In the genomic region with DNA sequence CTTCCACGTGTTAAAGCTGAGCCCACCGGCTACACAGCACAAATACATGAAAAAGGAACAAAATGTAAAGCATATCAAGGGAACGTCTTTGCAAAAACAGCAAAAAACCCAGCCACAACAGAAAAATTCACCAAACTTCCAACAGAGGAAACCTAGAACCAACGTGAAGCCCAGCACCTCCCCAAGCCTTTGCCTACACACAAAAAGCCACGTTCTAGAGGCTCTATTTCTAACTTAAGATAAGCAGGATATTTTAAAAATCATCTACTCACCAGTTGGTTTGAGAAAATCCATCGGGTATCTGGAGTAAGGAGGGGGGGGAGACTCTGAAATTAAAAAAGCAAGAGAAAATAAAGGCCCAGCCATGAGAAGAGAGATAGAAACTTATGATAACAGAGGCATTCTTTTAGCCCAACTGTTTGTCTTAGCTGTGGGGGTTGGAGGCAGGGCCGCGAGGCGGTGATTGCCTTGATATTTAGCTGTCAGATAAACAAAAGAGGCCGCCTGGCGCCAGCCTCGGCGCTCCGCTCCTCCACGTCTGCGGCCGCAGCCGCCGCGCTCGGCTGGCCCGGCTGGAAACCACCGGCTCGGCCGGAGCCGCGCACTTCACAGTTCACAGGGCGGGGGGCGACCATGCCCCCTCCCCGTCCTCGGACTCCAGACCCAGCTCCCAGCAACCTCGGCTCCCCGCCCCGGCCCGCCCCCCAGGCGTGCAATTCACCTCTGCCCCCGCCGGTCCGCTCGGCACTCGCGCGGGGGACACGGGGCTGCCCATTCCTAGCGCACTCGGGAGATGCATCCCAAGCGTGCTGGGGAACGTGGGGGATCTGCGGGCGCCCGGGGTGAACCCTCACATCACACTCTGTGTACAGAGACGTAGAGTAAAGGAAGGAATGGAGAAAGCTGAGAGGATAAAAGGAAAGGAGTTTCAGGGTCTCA, we compare ENCODE assay signal across 1 cellular context.
TF ChIP-seq lines count a peak whose summit lies in the region.

No MANE protein-coding gene starts in this region.

TF ChIP-seq in HepG2, 621 proteins besides CTCF, POLR2A, EP300 and RAD21 (continued from another document and continues in another):
- TF ChIP-seq REST (IDR thresholded peaks at IDR 0.05; ENCODE audit: borderline replicate concordance in 1 of 2, low read depth in 1 of 2, low read length in 2 of 2) (peak in 1 of 2 experiments; percentile 14; a peak in 1 of 4 replicates), IKZF4 (CRISPR knock-in tag; IDR thresholded peaks at IDR 0.05; ENCODE audit: borderline replicate concordance, low read depth, not compliant biosample characterization) (no peak), ATAD3A (CRISPR knock-in tag; IDR thresholded peaks at IDR 0.05) (no peak), DMAP1 (CRISPR knock-in tag; IDR thresholded peaks at IDR 0.05) (peak; percentile 63; the same call in 1 of the 2 replicates), RXRB (CRISPR knock-in tag; IDR thresholded peaks at IDR 0.05; ENCODE audit: borderline replicate concordance) (peak; percentile 48; the same call in 1 of the 2 replicates), BHLHE40 (IDR thresholded peaks at IDR 0.05; ENCODE audit: low read length) (no peak), ARNT2 (CRISPR knock-in tag; IDR thresholded peaks at IDR 0.05; ENCODE audit: low read depth) (no peak), ZNF383 (CRISPR knock-in tag; IDR thresholded peaks at IDR 0.05; ENCODE audit: borderline replicate concordance) (peak; percentile 45; the same call in 1 of the 2 replicates), CBX2 (IDR thresholded peaks at IDR 0.05; ENCODE audit: low read depth, low read length) (no peak), CBX2 (CRISPR knock-in tag; IDR thresholded peaks at IDR 0.05; ENCODE audit: low read depth) (no peak), KMT2B (CRISPR knock-in tag; IDR thresholded peaks at IDR 0.05) (peak; percentile 45), LCORL (IDR thresholded peaks at IDR 0.05) (no peak), LCORL (CRISPR knock-in tag; IDR thresholded peaks at IDR 0.05) (0 out of 2 replicates have a peak, but pooled peaks have one; percentile 35), ZBTB7B (CRISPR knock-in tag; IDR thresholded peaks at IDR 0.05) (peak; percentile 90), SKIL (CRISPR knock-in tag; IDR thresholded peaks at IDR 0.05; ENCODE audit: borderline replicate concordance) (peak; percentile 93), YY1 (IDR thresholded peaks at IDR 0.05; ENCODE audit: insufficient read depth, insufficient replicate concordance, low read depth, low read length) (peak; percentile 29), NFATC3 (CRISPR knock-in tag; IDR thresholded peaks at IDR 0.05) (no peak), KLF15 (CRISPR knock-in tag; IDR thresholded peaks at IDR 0.05; ENCODE audit: borderline replicate concordance) (no peak), HNRNPL (IDR thresholded peaks at IDR 0.05; ENCODE audit: low read depth, low read length) (no peak), POLR2AphosphoS5 (IDR thresholded peaks at IDR 0.05; ENCODE audit: low read depth, low read length) (peak; percentile 61; the same call in 1 of the 2 replicates), GFI1 (CRISPR knock-in tag; IDR thresholded peaks at IDR 0.05; ENCODE audit: borderline replicate concordance) (0 out of 2 replicates have a peak, but pooled peaks have one; percentile 60), IRF2 (CRISPR knock-in tag; IDR thresholded peaks at IDR 0.05) (peak; percentile 26; the same call in 1 of the 2 replicates), ZMYM4 (CRISPR knock-in tag; IDR thresholded peaks at IDR 0.05) (0 out of 2 replicates have a peak, but pooled peaks have one; percentile 28), POGZ (CRISPR knock-in tag; IDR thresholded peaks at IDR 0.05) (peak; percentile 50; the same call in 1 of the 2 replicates), GATAD1 (CRISPR knock-in tag; IDR thresholded peaks at IDR 0.05) (no peak), SP5 (CRISPR knock-in tag; IDR thresholded peaks at IDR 0.05; ENCODE audit: borderline replicate concordance, low read depth) (peak; percentile 78), CBX5 (CRISPR knock-in tag; IDR thresholded peaks at IDR 0.05; ENCODE audit: borderline replicate concordance) (0 out of 2 replicates have a peak, but pooled peaks have one; percentile 63), ZNF121 (CRISPR knock-in tag; IDR thresholded peaks at IDR 0.05) (peak; percentile 89), TBL1XR1 (IDR thresholded peaks at IDR 0.05; ENCODE audit: borderline replicate concordance, low read length, partially characterized antibody) (peak; percentile 39), NPAS2 (CRISPR knock-in tag; IDR thresholded peaks at IDR 0.05; ENCODE audit: borderline replicate concordance) (no peak), SRSF4 (IDR thresholded peaks at IDR 0.05; ENCODE audit: low read depth, low read length, poor library complexity, severe bottlenecking) (no peak), TRIM24 (CRISPR knock-in tag; IDR thresholded peaks at IDR 0.05) (no peak), ZFP36 (IDR thresholded peaks at IDR 0.05; ENCODE audit: borderline replicate concordance, low read depth, low read length, partially characterized antibody) (no peak), SALL2 (CRISPR knock-in tag; IDR thresholded peaks at IDR 0.05) (0 out of 2 replicates have a peak, but pooled peaks have one; percentile 22), SRSF1 (optimal IDR thresholded peaks at IDR 0.05; ENCODE audit: low read depth, low read length) (no peak), ATF7 (IDR thresholded peaks at IDR 0.05) (no peak), ATF7 (CRISPR knock-in tag; IDR thresholded peaks at IDR 0.05) (peak; percentile 60; the same call in 1 of the 2 replicates), SNAI1 (CRISPR knock-in tag; IDR thresholded peaks at IDR 0.05; ENCODE audit: borderline replicate concordance) (0 out of 2 replicates have a peak, but pooled peaks have one; percentile 39)
- TF ChIP-seq, protein P1, sequence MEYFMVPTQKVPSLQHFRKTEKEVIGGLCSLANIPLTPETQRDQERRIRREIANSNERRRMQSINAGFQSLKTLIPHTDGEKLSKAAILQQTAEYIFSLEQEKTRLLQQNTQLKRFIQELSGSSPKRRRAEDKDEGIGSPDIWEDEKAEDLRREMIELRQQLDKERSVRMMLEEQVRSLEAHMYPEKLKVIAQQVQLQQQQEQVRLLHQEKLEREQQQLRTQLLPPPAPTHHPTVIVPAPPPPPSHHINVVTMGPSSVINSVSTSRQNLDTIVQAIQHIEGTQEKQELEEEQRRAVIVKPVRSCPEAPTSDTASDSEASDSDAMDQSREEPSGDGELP (IDR thresholded peaks at IDR 0.05; ENCODE audit: borderline replicate concordance, low read depth), result peak; percentile 54; the same call in 1 of the 2 replicates
- TF ChIP-seq, protein P2, sequence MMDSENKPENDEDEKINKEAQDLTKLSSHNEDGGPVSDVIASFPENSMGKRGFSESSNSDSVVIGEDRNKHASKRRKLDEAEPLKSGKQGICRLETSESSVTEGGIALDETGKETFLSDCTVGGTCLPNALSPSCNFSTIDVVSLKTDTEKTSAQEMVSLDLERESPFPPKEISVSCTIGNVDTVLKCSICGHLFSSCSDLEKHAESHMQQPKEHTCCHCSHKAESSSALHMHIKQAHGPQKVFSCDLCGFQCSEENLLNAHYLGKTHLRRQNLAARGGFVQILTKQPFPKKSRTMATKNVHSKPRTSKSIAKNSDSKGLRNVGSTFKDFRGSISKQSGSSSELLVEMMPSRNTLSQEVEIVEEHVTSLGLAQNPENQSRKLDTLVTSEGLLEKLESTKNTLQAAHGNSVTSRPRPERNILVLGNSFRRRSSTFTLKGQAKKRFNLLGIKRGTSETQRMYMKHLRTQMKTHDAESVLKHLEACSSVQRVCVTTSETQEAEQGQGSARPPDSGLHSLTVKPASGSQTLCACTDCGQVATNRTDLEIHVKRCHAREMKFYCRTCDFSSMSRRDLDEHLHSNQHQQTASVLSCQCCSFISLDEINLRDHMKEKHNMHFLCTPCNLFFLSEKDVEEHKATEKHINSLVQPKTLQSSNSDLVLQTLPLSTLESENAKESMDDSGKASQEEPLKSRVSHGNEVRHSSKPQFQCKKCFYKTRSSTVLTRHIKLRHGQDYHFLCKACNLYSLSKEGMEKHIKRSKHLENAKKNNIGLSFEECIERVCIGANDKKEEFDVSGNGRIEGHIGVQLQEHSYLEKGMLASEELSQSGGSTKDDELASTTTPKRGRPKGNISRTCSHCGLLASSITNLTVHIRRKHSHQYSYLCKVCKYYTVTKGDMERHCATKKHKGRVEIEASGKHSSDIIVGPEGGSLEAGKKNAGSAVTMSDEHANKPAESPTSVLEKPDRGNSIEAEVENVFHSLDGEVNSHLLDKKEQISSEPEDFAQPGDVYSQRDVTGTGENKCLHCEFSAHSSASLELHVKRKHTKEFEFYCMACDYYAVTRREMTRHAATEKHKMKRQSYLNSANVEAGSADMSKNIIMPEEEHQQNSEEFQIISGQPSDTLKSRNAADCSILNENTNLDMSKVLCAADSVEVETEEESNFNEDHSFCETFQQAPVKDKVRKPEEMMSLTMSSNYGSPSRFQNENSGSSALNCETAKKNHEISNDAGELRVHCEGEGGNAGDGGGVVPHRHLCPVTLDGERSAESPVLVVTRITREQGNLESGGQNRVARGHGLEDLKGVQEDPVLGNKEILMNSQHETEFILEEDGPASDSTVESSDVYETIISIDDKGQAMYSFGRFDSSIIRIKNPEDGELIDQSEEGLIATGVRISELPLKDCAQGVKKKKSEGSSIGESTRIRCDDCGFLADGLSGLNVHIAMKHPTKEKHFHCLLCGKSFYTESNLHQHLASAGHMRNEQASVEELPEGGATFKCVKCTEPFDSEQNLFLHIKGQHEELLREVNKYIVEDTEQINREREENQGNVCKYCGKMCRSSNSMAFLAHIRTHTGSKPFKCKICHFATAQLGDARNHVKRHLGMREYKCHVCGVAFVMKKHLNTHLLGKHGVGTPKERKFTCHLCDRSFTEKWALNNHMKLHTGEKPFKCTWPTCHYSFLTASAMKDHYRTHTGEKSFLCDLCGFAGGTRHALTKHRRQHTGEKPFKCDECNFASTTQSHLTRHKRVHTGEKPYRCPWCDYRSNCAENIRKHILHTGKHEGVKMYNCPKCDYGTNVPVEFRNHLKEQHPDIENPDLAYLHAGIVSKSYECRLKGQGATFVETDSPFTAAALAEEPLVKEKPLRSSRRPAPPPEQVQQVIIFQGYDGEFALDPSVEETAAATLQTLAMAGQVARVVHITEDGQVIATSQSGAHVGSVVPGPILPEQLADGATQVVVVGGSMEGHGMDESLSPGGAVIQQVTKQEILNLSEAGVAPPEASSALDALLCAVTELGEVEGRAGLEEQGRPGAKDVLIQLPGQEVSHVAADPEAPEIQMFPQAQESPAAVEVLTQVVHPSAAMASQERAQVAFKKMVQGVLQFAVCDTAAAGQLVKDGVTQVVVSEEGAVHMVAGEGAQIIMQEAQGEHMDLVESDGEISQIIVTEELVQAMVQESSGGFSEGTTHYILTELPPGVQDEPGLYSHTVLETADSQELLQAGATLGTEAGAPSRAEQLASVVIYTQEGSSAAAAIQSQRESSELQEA (CRISPR knock-in tag; IDR thresholded peaks at IDR 0.05; ENCODE audit: not compliant biosample characterization), result no peak
- TF ChIP-seq, protein P3, sequence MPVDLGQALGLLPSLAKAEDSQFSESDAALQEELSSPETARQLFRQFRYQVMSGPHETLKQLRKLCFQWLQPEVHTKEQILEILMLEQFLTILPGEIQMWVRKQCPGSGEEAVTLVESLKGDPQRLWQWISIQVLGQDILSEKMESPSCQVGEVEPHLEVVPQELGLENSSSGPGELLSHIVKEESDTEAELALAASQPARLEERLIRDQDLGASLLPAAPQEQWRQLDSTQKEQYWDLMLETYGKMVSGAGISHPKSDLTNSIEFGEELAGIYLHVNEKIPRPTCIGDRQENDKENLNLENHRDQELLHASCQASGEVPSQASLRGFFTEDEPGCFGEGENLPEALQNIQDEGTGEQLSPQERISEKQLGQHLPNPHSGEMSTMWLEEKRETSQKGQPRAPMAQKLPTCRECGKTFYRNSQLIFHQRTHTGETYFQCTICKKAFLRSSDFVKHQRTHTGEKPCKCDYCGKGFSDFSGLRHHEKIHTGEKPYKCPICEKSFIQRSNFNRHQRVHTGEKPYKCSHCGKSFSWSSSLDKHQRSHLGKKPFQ (CRISPR knock-in tag; IDR thresholded peaks at IDR 0.05; ENCODE audit: insufficient replicate concordance), result no peak
- TF ChIP-seq, protein P4, sequence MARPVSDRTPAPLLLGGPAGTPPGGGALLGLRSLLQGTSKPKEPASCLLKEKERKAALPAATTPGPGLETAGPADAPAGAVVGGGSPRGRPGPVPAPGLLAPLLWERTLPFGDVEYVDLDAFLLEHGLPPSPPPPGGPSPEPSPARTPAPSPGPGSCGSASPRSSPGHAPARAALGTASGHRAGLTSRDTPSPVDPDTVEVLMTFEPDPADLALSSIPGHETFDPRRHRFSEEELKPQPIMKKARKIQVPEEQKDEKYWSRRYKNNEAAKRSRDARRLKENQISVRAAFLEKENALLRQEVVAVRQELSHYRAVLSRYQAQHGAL (CRISPR knock-in tag; IDR thresholded peaks at IDR 0.05; ENCODE audit: not compliant biosample characterization), result no peak
